17 cellular contexts compared by ENCODE assay signal in the genomic region with DNA sequence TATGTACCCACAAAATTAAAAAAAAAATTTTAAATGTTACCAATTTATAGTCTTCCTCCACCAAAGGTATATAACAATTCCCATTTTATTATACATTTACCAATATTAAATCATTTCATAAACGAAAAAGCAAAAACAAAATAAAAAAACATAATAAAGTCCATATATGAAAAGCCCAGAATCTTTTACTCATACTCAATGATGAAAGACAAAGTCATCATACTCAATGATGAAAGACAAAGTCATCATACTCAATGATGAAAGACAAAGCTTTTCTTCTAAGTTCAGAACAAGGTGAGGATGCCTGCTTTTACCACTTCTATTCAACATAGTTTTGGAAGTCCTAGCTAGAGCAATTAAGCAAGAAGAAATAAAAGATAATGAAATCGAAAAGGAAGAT. TPM values are rescaled to one million over a fixed set of nuclear protein-coding genes. Genes with fewer than 3 reads are reported as not detected.
A peak's percentile ranks its signal among the peaks of the same experiment; 100 is the strongest.
DNase-seq lines count a peak whose midpoint lies in the region; ATAC-seq, FAIRE-seq and TF ChIP-seq lines count a peak whose summit lies in the region.
"Had no signal": no experiment of that assay in that cellular context is flagged by ENCODE, and none has a peak within 500 bp of the region (broad histone marks: within the 10 kb centered on the region; RNA-seq: fewer than 3 reads in every experiment).

No MANE protein-coding gene starts in this region.

- H3K27ac Mint-ChIP-seq in activated T-cell treated with anti-CD3 and anti-CD28 coated beads, Interleukin-2, amount 50 U/mL, for 72 hours: peak overlapping the region; percentile 83
- no peak overlapping the region for H3K27ac Mint-ChIP-seq in WTC11
- H3K27ac Mint-ChIP-seq: GM23338, H9 had no signal

- H3K4me1 ChIP-seq in HCT116 (ENCODE audit: control insufficient read depth in 1 of 2, insufficient read depth in 2 of 2, low read length in 2 of 2) (no peaks in the 10 kb centered on the region), psoas muscle (no peaks in the 10 kb centered on the region)
- H3K4me1 ChIP-seq: Caco-2 had no signal

- H3K36me3 ChIP-seq in HCT116 (ENCODE audit: control insufficient read depth in 1 of 2, insufficient read depth in 2 of 2, low read length in 2 of 2) (no peaks in the 10 kb centered on the region), psoas muscle (ENCODE audit: insufficient read depth in 1 of 2, low read depth in 1 of 2) (peaks cover 0 to 7% of the 10 kb centered on the region in 2 donors)
- H3K36me3 ChIP-seq: BLaER1 had no signal

- no peaks in the 10 kb centered on the region for H3K9me2 ChIP-seq in HCT116 (ENCODE audit: insufficient read depth)

- RAD21 ChIA-PET in HCT116 (lab: Charles Lee; ENCODE audit: low non-redundant PET in 1 of 2, low total read pairs in 2 of 2, uncharacterized antibody in 2 of 2, unreplicated experiment in 2 of 2): no interaction called here

- no TSS peak for BruUV-seq in HCT116 (replicated peaks; lab: Mats Ljungman, UMichigan)

- CTCF ChIA-PET in HCT116 (lab: Charles Lee): no interaction called here
- CTCF ChIA-PET in WTC11 (lab: Charles Lee): no interaction called here

- H3K4me3 ChIP-seq in HCT116 (replicated peaks in 1 of 2; ENCODE audit: low read depth in 1 of 2, low read length in 2 of 2): no peak overlapping the region
- no peak overlapping the region for H3K4me3 ChIP-seq in psoas muscle
- H3K4me3 ChIP-seq: BLaER1, GM23338 had no signal

- FAIRE-seq in endometrium (lab: Jason Lieb, UNC): peak; percentile 60
- FAIRE-seq: HepG2, HTR-8/SVneo had no signal

- intact Hi-C loops in HCT116 (cut with micrococcal nuclease): no loop called here
- intact Hi-C loops in psoas muscle (cut with DNase I): no loop called here

- H3K9me3 Mint-ChIP-seq in activated T-cell treated with anti-CD3 and anti-CD28 coated beads, Interleukin-2, amount 50 U/mL, for 72 hours: no peaks in the 10 kb centered on the region
- H3K9me3 Mint-ChIP-seq in WTC11: no peaks in the 10 kb centered on the region; the same call in 1 of the 2 replicates
- H3K9me3 Mint-ChIP-seq: CD8-positive, alpha-beta memory T cell; GM23338; H9 had no signal

- H3K79me2 ChIP-seq in HCT116 (ENCODE audit: insufficient read depth, low read length): no peaks in the 10 kb centered on the region

- H3K27me3 Mint-ChIP-seq in activated T-cell treated with anti-CD3 and anti-CD28 coated beads, Interleukin-2, amount 50 U/mL, for 72 hours (ENCODE audit: low read depth): no peaks in the 10 kb centered on the region
- H3K27me3 Mint-ChIP-seq in WTC11 (ENCODE audit: low read depth): no peaks in the 10 kb centered on the region
- H3K27me3 Mint-ChIP-seq: CD8-positive, alpha-beta memory T cell had no signal

- H3K27ac ChIP-seq in HCT116 (ENCODE audit: low read depth, low read length) (no peak overlapping the region), psoas muscle (no peak overlapping the region)
- H3K27ac ChIP-seq: 22Rv1, BLaER1 had no signal

- POLR2A ChIA-PET in HCT116 (lab: Charles Lee): no interaction called here
- POLR2A ChIA-PET in WTC11 (lab: Charles Lee): no interaction called here

- TF ChIP-seq POLR2A in HCT116 (IDR thresholded peaks at IDR 0.05; ENCODE audit: borderline replicate concordance, extremely low read depth, insufficient read depth, insufficient read length): no peak

- H2AFZ ChIP-seq in HCT116 (ENCODE audit: low read depth, low read length, poor library complexity, severe bottlenecking): no peak overlapping the region
- H2AFZ ChIP-seq: GM23338 had no signal

- no peak for DNase-seq in activated T-cell treated with anti-CD3 and anti-CD28 coated beads, Interleukin-2, amount 50 U/mL, for 72 hours
- no peak for DNase-seq in activated T-cell treated with anti-CD3 and anti-CD28 coated beads for 4 hours
- no peak for DNase-seq in HCT116 (ENCODE audit: low read depth, low spot score)
- no peak for DNase-seq in psoas muscle
- DNase-seq in WTC11 (ENCODE audit: low spot score): no peak
- DNase-seq: AML-193; Caco-2; CD8-positive, alpha-beta memory T cell; DMS53; H9 had no signal

- no peaks in the 10 kb centered on the region for H3K27me3 ChIP-seq in HCT116 (ENCODE audit: insufficient read depth, low read length)
- H3K27me3 ChIP-seq in psoas muscle (ENCODE audit: insufficient read depth in 3 of 3, low read length in 2 of 3): no peaks in the 10 kb centered on the region
- H3K27me3 ChIP-seq: BLaER1 had no signal

- WGBS in psoas muscle, 3 donors: 85 to 90% (median 89%) methylated on average over 2 of the region's 2 CpGs

- no peak for TF ChIP-seq RAD21 in HCT116 (IDR thresholded peaks at IDR 0.05; ENCODE audit: low read depth)

- H4K20me1 ChIP-seq in HCT116 (ENCODE audit: insufficient read depth): no peaks in the 10 kb centered on the region
- H4K20me1 ChIP-seq: BLaER1 had no signal

- TF ChIP-seq CTCF in HCT116 (IDR thresholded peaks at IDR 0.05 in 2 of 3, conservative IDR thresholded peaks at IDR 0.05 in 1 of 3; ENCODE audit: borderline replicate concordance in 1 of 3, insufficient read depth in 1 of 3, low read depth in 2 of 3, low read length in 2 of 3) (no peak), psoas muscle (IDR thresholded peaks at IDR 0.05) (no peak), WTC11 (IDR thresholded peaks at IDR 0.05) (no peak)

- no peak for ATAC-seq in activated T-cell treated with anti-CD3 and anti-CD28 coated beads, Interleukin-2, amount 50 U/mL, for 72 hours (replicated peaks in 1 of 2)
- ATAC-seq in HCT116 (no peak), psoas muscle (no peak), HG03097 (IDR thresholded peaks at IDR 0.05; ENCODE audit: low FRiP score, unreplicated experiment) (no peak), WTC11 (no peak)
- ATAC-seq: GM23338, HepG2 had no signal

- H3K9ac ChIP-seq in HCT116 (ENCODE audit: low read length): no peak overlapping the region
- H3K9ac ChIP-seq: BLaER1 had no signal

- no peaks in the 10 kb centered on the region for H3K4me1 Mint-ChIP-seq in activated T-cell treated with anti-CD3 and anti-CD28 coated beads, Interleukin-2, amount 50 U/mL, for 72 hours (ENCODE audit: low read depth)
- no peaks in the 10 kb centered on the region for H3K4me1 Mint-ChIP-seq in WTC11
- H3K4me1 Mint-ChIP-seq: GM23338, H9 had no signal

- H3K4me3 Mint-ChIP-seq in activated T-cell treated with anti-CD3 and anti-CD28 coated beads, Interleukin-2, amount 50 U/mL, for 72 hours: no peak overlapping the region
- H3K4me3 Mint-ChIP-seq in WTC11: no peak overlapping the region
- H3K4me3 Mint-ChIP-seq: CD8-positive, alpha-beta memory T cell; GM23338; H9 had no signal

- no peaks in the 10 kb centered on the region for H3K36me3 Mint-ChIP-seq in activated T-cell treated with anti-CD3 and anti-CD28 coated beads, Interleukin-2, amount 50 U/mL, for 72 hours (ENCODE audit: insufficient read depth in 2 of 2)
- peaks cover 3% of the 10 kb centered on the region; the same call in 1 of the 2 replicates for H3K36me3 Mint-ChIP-seq in WTC11

- H3K9me3 ChIP-seq in HCT116 (ENCODE audit: control insufficient read depth in 1 of 2, insufficient read depth in 1 of 2, low read depth in 1 of 2, low read length in 2 of 2): no peaks in the 10 kb centered on the region
- H3K9me3 ChIP-seq in psoas muscle: no peaks in the 10 kb centered on the region
- H3K9me3 ChIP-seq: Caco-2 had no signal

- H3K4me2 ChIP-seq in HCT116 (ENCODE audit: low read length): no peak overlapping the region
- H3K4me2 ChIP-seq: BLaER1, GM23338 had no signal

TF ChIP-seq in HCT116, 20 proteins besides CTCF, POLR2A, EP300 and RAD21:
- no peak for TF ChIP-seq FOSL1 (IDR thresholded peaks at IDR 0.05; ENCODE audit: low read depth)
- TF ChIP-seq CEBPB (IDR thresholded peaks at IDR 0.05; ENCODE audit: low read depth): peak; percentile 38; the same call in 1 of the 2 replicates

TF ChIP-seq in WTC11, 78 proteins besides CTCF, POLR2A, EP300 and RAD21 (continues in another document):
- TF ChIP-seq JUN (CRISPR knock-in tag; IDR thresholded peaks at IDR 0.05): no peak
- TF ChIP-seq ZNF121 (CRISPR knock-in tag; IDR thresholded peaks at IDR 0.05): no peak
- no peak for TF ChIP-seq ZNF416 (CRISPR knock-in tag; IDR thresholded peaks at IDR 0.05)
- no peak for TF ChIP-seq ZNF263 (CRISPR knock-in tag; IDR thresholded peaks at IDR 0.05; ENCODE audit: low read depth)
- no peak for TF ChIP-seq ZNF232 (CRISPR knock-in tag; IDR thresholded peaks at IDR 0.05)
- no peak for TF ChIP-seq NR3C1 (CRISPR knock-in tag; conservative IDR thresholded peaks at IDR 0.05; ENCODE audit: low read depth)
- no peak for TF ChIP-seq NR1H2 (CRISPR knock-in tag; IDR thresholded peaks at IDR 0.05)
- no peak for TF ChIP-seq PRRX2 (CRISPR knock-in tag; IDR thresholded peaks at IDR 0.05)
- no peak for TF ChIP-seq FOXJ3 (CRISPR knock-in tag; IDR thresholded peaks at IDR 0.05; ENCODE audit: borderline replicate concordance)

RNA-seq across cellular contexts. Expression of a gene that starts 28.1 kb away (rescaled TPM):
- 10 to 100 TPM; 19.4 to 21.0 TPM for total RNA-seq in activated T-cell treated with anti-CD3 and anti-CD28 coated beads, Interleukin-2, amount 50 U/mL, for 72 hours
- total RNA-seq in HCT116 (2021; ENCODE audit: unreplicated experiment) (6.8 TPM), psoas muscle (1 to 10 TPM; 3.2 to 7.3 (median 5.8) TPM), WTC11 (2021) (7.8 to 10.5 TPM (median 9.4 TPM) in 3 replicates)
- polyA plus RNA-seq in HCT116 (2012): 5.1 and 6.0 TPM in 2 replicates
- polyA plus RNA-seq in psoas muscle: 10 to 100 TPM in 1 of 3 donors, 1 to 10 TPM in 2; 3.9 to 12.5 (median 4.7) TPM

RNA-seq across cellular contexts. Expression of a gene that starts 28.4 kb away (rescaled TPM):
- total RNA-seq in activated T-cell treated with anti-CD3 and anti-CD28 coated beads, Interleukin-2, amount 50 U/mL, for 72 hours: 100 to 1,000 TPM; 145 to 154 TPM
- total RNA-seq in HCT116 (2021; ENCODE audit: unreplicated experiment) (130 TPM), psoas muscle (10 to 100 TPM; 15.3 to 24.3 (median 19.6) TPM), WTC11 (2021) (162 to 171 TPM (median 168 TPM) in 3 replicates)
- 158 and 172 TPM in 2 replicates for polyA plus RNA-seq in HCT116 (2012)
- polyA plus RNA-seq in psoas muscle: 10 to 100 TPM; 26.8 to 38.7 (median 32.4) TPM
